Comparison of ENCODE assay signal across 1 cellular context in the genomic region with DNA sequence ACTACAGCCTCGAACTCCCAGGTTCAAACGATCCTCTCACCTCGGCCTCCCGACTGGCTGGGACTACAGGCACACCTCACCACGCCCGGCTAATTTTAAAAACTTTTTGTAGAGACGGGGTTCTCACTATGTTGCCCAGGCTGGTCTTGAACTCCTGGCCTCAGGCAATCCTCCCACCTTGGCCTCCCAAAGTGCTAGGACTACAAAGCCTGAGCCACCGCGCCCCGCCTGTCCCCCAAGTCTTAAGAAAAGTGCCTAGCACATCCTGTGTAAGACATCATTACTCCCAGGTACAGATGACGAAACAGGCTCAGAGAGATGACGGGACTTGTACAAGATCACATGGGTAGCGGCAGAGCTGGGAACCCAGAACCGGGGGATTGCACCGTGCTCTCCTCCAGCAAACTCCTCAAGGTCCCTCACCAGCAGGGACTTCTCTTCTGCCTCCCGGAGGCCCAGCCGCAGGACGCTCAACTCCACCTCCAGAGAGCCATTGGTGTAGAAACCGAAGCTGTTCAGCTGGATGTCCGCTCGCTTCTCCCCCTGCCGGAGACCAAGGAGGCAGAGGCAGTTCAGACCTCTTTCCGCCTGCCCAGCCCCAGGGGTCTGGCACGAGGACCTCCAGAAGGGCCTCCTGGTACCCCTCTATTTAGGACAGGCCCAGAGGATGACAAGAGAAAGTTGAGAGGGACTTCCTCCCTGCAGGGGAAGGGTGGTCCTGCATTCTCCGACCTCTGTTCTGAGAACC.
TF ChIP-seq lines count a peak whose summit lies in the region.

No MANE protein-coding gene starts in this region.

TF ChIP-seq in HepG2, 621 proteins besides CTCF, POLR2A, EP300 and RAD21 (continued from another document and continues in another):
- TF ChIP-seq BRD4 (CRISPR knock-in tag; IDR thresholded peaks at IDR 0.05) (0 out of 2 replicates have a peak, but pooled peaks have one; percentile 64), ZNF446 (CRISPR knock-in tag; IDR thresholded peaks at IDR 0.05) (no peak), SKI (IDR thresholded peaks at IDR 0.05; ENCODE audit: partially characterized antibody) (no peak), ZBTB21 (CRISPR knock-in tag; IDR thresholded peaks at IDR 0.05) (no peak), CREM (IDR thresholded peaks at IDR 0.05) (peak; percentile 18; the same call in 1 of the 2 replicates), CREM (CRISPR knock-in tag; IDR thresholded peaks at IDR 0.05) (no peak), ZNF251 (CRISPR knock-in tag; IDR thresholded peaks at IDR 0.05) (no peak), FIP1L1 (IDR thresholded peaks at IDR 0.05; ENCODE audit: borderline replicate concordance, insufficient read depth, low read depth, low read length) (no peak), ZSCAN12 (CRISPR knock-in tag; IDR thresholded peaks at IDR 0.05) (no peak), GATAD1 (CRISPR knock-in tag; IDR thresholded peaks at IDR 0.05) (peak; percentile 36; the same call in 1 of the 2 replicates), ZNF205 (CRISPR knock-in tag; IDR thresholded peaks at IDR 0.05) (no peak), ZNF530 (CRISPR knock-in tag; IDR thresholded peaks at IDR 0.05; ENCODE audit: low read depth) (no peak), KMT2A (CRISPR knock-in tag; IDR thresholded peaks at IDR 0.05) (no peak), ZSCAN29 (CRISPR knock-in tag; conservative IDR thresholded peaks at IDR 0.05) (no peak), DMAP1 (CRISPR knock-in tag; IDR thresholded peaks at IDR 0.05) (0 out of 2 replicates have a peak, but pooled peaks have one; percentile 3), TBL1XR1 (IDR thresholded peaks at IDR 0.05; ENCODE audit: borderline replicate concordance, low read length, partially characterized antibody) (no peak), PITX1 (CRISPR knock-in tag; IDR thresholded peaks at IDR 0.05) (0 out of 2 replicates have a peak, but pooled peaks have one; percentile 42), MED8 (CRISPR knock-in tag; IDR thresholded peaks at IDR 0.05; ENCODE audit: insufficient replicate concordance) (no peak), ZNF703 (CRISPR knock-in tag; IDR thresholded peaks at IDR 0.05; ENCODE audit: borderline replicate concordance) (no peak), JUNB (CRISPR knock-in tag; IDR thresholded peaks at IDR 0.05; ENCODE audit: borderline replicate concordance) (no peak), ZNF124 (CRISPR knock-in tag; IDR thresholded peaks at IDR 0.05) (0 out of 2 replicates have a peak, but pooled peaks have one; percentile 23), MAFF (IDR thresholded peaks at IDR 0.05; ENCODE audit: low read depth, low read length) (no peak), MAZ (IDR thresholded peaks at IDR 0.05; ENCODE audit: borderline replicate concordance, low read depth, low read length) (no peak), MAZ (CRISPR knock-in tag; IDR thresholded peaks at IDR 0.05; ENCODE audit: low read depth) (no peak), ZFP1 (CRISPR knock-in tag; IDR thresholded peaks at IDR 0.05) (no peak), HOXA3 (CRISPR knock-in tag; IDR thresholded peaks at IDR 0.05) (peak; percentile 30; the same call in 1 of the 2 replicates), HDAC6 (IDR thresholded peaks at IDR 0.05; ENCODE audit: low read depth, low read length) (no peak), RFXAP (CRISPR knock-in tag; IDR thresholded peaks at IDR 0.05; ENCODE audit: borderline replicate concordance) (no peak), ZNF660 (CRISPR knock-in tag; IDR thresholded peaks at IDR 0.05; ENCODE audit: borderline replicate concordance, low read depth) (no peak), TRIM24 (CRISPR knock-in tag; IDR thresholded peaks at IDR 0.05) (no peak), SSRP1 (CRISPR knock-in tag; IDR thresholded peaks at IDR 0.05) (no peak)
- TF ChIP-seq, protein P1, sequence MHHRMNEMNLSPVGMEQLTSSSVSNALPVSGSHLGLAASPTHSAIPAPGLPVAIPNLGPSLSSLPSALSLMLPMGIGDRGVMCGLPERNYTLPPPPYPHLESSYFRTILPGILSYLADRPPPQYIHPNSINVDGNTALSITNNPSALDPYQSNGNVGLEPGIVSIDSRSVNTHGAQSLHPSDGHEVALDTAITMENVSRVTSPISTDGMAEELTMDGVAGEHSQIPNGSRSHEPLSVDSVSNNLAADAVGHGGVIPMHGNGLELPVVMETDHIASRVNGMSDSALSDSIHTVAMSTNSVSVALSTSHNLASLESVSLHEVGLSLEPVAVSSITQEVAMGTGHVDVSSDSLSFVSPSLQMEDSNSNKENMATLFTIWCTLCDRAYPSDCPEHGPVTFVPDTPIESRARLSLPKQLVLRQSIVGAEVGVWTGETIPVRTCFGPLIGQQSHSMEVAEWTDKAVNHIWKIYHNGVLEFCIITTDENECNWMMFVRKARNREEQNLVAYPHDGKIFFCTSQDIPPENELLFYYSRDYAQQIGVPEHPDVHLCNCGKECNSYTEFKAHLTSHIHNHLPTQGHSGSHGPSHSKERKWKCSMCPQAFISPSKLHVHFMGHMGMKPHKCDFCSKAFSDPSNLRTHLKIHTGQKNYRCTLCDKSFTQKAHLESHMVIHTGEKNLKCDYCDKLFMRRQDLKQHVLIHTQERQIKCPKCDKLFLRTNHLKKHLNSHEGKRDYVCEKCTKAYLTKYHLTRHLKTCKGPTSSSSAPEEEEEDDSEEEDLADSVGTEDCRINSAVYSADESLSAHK (CRISPR knock-in tag; IDR thresholded peaks at IDR 0.05; ENCODE audit: borderline replicate concordance): no peak
- TF ChIP-seq, protein P2, sequence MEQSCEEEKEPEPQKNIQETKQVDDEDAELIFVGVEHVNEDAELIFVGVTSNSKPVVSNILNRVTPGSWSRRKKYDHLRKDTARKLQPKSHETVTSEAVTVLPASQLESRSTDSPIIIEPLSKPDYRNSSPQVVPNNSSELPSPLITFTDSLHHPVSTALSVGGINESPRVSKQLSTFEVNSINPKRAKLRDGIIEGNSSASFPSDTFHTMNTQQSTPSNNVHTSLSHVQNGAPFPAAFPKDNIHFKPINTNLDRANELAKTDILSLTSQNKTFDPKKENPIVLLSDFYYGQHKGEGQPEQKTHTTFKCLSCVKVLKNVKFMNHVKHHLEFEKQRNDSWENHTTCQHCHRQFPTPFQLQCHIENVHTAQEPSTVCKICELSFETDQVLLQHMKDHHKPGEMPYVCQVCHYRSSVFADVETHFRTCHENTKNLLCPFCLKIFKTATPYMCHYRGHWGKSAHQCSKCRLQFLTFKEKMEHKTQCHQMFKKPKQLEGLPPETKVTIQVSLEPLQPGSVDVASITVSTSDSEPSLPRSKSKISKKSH (CRISPR knock-in tag; IDR thresholded peaks at IDR 0.05; ENCODE audit: borderline replicate concordance): no peak; the same call in 1 of the 2 replicates
- TF ChIP-seq, protein P3, sequence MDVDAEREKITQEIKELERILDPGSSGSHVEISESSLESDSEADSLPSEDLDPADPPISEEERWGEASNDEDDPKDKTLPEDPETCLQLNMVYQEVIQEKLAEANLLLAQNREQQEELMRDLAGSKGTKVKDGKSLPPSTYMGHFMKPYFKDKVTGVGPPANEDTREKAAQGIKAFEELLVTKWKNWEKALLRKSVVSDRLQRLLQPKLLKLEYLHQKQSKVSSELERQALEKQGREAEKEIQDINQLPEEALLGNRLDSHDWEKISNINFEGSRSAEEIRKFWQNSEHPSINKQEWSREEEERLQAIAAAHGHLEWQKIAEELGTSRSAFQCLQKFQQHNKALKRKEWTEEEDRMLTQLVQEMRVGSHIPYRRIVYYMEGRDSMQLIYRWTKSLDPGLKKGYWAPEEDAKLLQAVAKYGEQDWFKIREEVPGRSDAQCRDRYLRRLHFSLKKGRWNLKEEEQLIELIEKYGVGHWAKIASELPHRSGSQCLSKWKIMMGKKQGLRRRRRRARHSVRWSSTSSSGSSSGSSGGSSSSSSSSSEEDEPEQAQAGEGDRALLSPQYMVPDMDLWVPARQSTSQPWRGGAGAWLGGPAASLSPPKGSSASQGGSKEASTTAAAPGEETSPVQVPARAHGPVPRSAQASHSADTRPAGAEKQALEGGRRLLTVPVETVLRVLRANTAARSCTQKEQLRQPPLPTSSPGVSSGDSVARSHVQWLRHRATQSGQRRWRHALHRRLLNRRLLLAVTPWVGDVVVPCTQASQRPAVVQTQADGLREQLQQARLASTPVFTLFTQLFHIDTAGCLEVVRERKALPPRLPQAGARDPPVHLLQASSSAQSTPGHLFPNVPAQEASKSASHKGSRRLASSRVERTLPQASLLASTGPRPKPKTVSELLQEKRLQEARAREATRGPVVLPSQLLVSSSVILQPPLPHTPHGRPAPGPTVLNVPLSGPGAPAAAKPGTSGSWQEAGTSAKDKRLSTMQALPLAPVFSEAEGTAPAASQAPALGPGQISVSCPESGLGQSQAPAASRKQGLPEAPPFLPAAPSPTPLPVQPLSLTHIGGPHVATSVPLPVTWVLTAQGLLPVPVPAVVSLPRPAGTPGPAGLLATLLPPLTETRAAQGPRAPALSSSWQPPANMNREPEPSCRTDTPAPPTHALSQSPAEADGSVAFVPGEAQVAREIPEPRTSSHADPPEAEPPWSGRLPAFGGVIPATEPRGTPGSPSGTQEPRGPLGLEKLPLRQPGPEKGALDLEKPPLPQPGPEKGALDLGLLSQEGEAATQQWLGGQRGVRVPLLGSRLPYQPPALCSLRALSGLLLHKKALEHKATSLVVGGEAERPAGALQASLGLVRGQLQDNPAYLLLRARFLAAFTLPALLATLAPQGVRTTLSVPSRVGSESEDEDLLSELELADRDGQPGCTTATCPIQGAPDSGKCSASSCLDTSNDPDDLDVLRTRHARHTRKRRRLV (CRISPR knock-in tag; IDR thresholded peaks at IDR 0.05): no peak
- TF ChIP-seq, protein P4, sequence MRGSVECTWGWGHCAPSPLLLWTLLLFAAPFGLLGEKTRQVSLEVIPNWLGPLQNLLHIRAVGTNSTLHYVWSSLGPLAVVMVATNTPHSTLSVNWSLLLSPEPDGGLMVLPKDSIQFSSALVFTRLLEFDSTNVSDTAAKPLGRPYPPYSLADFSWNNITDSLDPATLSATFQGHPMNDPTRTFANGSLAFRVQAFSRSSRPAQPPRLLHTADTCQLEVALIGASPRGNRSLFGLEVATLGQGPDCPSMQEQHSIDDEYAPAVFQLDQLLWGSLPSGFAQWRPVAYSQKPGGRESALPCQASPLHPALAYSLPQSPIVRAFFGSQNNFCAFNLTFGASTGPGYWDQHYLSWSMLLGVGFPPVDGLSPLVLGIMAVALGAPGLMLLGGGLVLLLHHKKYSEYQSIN (CRISPR knock-in tag; IDR thresholded peaks at IDR 0.05; ENCODE audit: borderline replicate concordance): no peak
- TF ChIP-seq, protein P5, sequence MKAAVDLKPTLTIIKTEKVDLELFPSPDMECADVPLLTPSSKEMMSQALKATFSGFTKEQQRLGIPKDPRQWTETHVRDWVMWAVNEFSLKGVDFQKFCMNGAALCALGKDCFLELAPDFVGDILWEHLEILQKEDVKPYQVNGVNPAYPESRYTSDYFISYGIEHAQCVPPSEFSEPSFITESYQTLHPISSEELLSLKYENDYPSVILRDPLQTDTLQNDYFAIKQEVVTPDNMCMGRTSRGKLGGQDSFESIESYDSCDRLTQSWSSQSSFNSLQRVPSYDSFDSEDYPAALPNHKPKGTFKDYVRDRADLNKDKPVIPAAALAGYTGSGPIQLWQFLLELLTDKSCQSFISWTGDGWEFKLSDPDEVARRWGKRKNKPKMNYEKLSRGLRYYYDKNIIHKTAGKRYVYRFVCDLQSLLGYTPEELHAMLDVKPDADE (CRISPR knock-in tag; IDR thresholded peaks at IDR 0.05): no peak
- TF ChIP-seq, protein P6, sequence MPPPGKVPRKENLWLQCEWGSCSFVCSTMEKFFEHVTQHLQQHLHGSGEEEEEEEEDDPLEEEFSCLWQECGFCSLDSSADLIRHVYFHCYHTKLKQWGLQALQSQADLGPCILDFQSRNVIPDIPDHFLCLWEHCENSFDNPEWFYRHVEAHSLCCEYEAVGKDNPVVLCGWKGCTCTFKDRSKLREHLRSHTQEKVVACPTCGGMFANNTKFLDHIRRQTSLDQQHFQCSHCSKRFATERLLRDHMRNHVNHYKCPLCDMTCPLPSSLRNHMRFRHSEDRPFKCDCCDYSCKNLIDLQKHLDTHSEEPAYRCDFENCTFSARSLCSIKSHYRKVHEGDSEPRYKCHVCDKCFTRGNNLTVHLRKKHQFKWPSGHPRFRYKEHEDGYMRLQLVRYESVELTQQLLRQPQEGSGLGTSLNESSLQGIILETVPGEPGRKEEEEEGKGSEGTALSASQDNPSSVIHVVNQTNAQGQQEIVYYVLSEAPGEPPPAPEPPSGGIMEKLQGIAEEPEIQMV (CRISPR knock-in tag; IDR thresholded peaks at IDR 0.05; ENCODE audit: low read depth): no peak
- TF ChIP-seq, protein P7, sequence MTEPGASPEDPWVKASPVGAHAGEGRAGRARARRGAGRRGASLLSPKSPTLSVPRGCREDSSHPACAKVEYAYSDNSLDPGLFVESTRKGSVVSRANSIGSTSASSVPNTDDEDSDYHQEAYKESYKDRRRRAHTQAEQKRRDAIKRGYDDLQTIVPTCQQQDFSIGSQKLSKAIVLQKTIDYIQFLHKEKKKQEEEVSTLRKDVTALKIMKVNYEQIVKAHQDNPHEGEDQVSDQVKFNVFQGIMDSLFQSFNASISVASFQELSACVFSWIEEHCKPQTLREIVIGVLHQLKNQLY (CRISPR knock-in tag; IDR thresholded peaks at IDR 0.05): no peak
- TF ChIP-seq, protein P8, sequence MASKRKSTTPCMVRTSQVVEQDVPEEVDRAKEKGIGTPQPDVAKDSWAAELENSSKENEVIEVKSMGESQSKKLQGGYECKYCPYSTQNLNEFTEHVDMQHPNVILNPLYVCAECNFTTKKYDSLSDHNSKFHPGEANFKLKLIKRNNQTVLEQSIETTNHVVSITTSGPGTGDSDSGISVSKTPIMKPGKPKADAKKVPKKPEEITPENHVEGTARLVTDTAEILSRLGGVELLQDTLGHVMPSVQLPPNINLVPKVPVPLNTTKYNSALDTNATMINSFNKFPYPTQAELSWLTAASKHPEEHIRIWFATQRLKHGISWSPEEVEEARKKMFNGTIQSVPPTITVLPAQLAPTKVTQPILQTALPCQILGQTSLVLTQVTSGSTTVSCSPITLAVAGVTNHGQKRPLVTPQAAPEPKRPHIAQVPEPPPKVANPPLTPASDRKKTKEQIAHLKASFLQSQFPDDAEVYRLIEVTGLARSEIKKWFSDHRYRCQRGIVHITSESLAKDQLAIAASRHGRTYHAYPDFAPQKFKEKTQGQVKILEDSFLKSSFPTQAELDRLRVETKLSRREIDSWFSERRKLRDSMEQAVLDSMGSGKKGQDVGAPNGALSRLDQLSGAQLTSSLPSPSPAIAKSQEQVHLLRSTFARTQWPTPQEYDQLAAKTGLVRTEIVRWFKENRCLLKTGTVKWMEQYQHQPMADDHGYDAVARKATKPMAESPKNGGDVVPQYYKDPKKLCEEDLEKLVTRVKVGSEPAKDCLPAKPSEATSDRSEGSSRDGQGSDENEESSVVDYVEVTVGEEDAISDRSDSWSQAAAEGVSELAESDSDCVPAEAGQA (IDR thresholded peaks at IDR 0.05; ENCODE audit: low read depth): no peak
- TF ChIP-seq, protein P8 (CRISPR knock-in tag; IDR thresholded peaks at IDR 0.05; ENCODE audit: borderline replicate concordance): no peak
